In the genomic region with DNA sequence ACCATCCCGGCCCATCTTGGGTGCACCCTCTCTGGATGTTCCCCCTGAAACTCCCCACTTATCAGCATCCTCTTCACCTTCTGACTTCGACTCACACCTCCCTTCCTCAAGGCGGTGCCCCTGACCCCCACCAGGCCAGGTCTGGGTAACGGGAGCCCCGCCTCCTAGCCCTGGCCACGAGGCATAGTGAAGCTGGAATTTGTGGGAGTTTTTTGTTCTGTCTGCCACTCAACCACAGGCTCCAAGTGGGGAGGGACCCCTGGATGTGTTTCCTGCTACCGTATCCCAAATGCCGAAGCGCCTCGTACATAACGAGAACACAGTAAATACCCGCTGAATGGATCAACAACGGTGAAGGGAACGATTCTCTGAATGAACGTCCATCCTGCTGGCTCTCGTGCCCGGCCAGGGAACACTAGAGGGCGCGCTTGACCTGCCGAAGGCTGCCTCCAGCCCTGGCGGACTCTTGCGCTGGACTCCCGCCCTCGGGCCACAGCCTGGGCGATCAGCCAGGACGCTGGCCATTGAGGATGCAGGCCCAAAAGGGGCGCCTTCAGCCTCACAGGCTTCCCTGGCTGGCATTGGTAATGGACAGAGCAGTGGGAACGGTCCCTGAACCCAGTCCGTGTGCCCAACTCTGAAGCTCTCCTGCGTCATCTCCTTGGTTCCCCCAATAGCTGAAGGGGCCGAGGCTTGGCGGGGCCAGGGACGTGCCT, we compare ENCODE assay signal across 8 cellular contexts. TPM values are rescaled to one million over a fixed set of nuclear protein-coding genes. Genes with fewer than 3 reads are reported as not detected.
DNase-seq lines count a peak whose midpoint lies in the region; ATAC-seq, FAIRE-seq and TF ChIP-seq lines count a peak whose summit lies in the region.

No MANE protein-coding gene starts in this region.

- no peak overlapping the region for H3K4me3 Mint-ChIP-seq in activated T-helper 17 cell treated with anti-CD3 and anti-CD28 coated beads, Interleukin-2, amount 50 U/mL, for 72 hours

- H3K27me3 ChIP-seq in testis: no peaks in the 10 kb centered on the region

- WGBS in testis, 2 donors: 43 to 48% methylated on average over 9 to 33 of the region's 33 CpGs

- H3K9me3 Mint-ChIP-seq in activated T-helper 17 cell treated with anti-CD3 and anti-CD28 coated beads, Interleukin-2, amount 50 U/mL, for 72 hours: peaks cover 10% of the 10 kb centered on the region

- ATAC-seq in HG03354 (IDR thresholded peaks at IDR 0.05; ENCODE audit: poor library complexity, severe bottlenecking, unreplicated experiment) (peak; percentile 54), HG03378 (IDR thresholded peaks at IDR 0.05; ENCODE audit: unreplicated experiment) (no peak)
- ATAC-seq in activated T-helper 17 cell treated with anti-CD3 and anti-CD28 coated beads, Interleukin-2, amount 50 U/mL, for 72 hours (replicated peaks): peak; percentile 76

- peak; percentile 56 for DNase-seq in GDM1 (lab: John Stamatoyannopoulos, UW)
- DNase-seq in RKO (ENCODE audit: low spot score): peak; percentile 66
- DNase-seq in frontal cortex (ENCODE audit: low spot score in 2 of 2): peak; percentile 83 to 97
- peak; percentile 19 for DNase-seq in non-pigmented ciliary epithelial cell (ENCODE audit: low read depth)
- DNase-seq in testis: peak; percentile 91

- no peaks in the 10 kb centered on the region for H3K36me3 Mint-ChIP-seq in activated T-helper 17 cell treated with anti-CD3 and anti-CD28 coated beads, Interleukin-2, amount 50 U/mL, for 72 hours (ENCODE audit: low read depth)

- no peaks in the 10 kb centered on the region for H3K4me1 Mint-ChIP-seq in activated T-helper 17 cell treated with anti-CD3 and anti-CD28 coated beads, Interleukin-2, amount 50 U/mL, for 72 hours

- H3K9me3 ChIP-seq in testis: no peaks in the 10 kb centered on the region

- H3K4me1 ChIP-seq in testis: no peaks in the 10 kb centered on the region

- TF ChIP-seq POLR2A in testis (IDR thresholded peaks at IDR 0.05): no peak

- H3K27me3 Mint-ChIP-seq in activated T-helper 17 cell treated with anti-CD3 and anti-CD28 coated beads, Interleukin-2, amount 50 U/mL, for 72 hours: peaks cover 11% of the 10 kb centered on the region

- H3K36me3 ChIP-seq in testis (ENCODE audit: low read depth, missing control alignments): no peaks in the 10 kb centered on the region

- intact Hi-C loops in testis (cut with DNase I; ENCODE audit: low total_unique reads): loop anchor here (10.0 kb wide), 2 partner anchors 275 to 305 kb away; no protein-coding TSS in a partner anchor

- peak; percentile 73 to 83 (median 82) for TF ChIP-seq CTCF in testis (IDR thresholded peaks at IDR 0.05)

- no peak overlapping the region for H3K4me3 ChIP-seq in testis

- H3K27ac ChIP-seq in testis: no peak overlapping the region

- peak overlapping the region; percentile 35 for H3K27ac Mint-ChIP-seq in activated T-helper 17 cell treated with anti-CD3 and anti-CD28 coated beads, Interleukin-2, amount 50 U/mL, for 72 hours

- FAIRE-seq in frontal cortex (lab: Jason Lieb, UNC): peak; percentile 15

RNA-seq across cellular contexts. Expression of gene PHYKPL, which starts 47.3 kb away (rescaled TPM):
- total RNA-seq in activated T-helper 17 cell treated with anti-CD3 and anti-CD28 coated beads, Interleukin-2, amount 50 U/mL, for 72 hours: 100 to 1,000 TPM in 1 of 2 donors, 10 to 100 TPM in 1; 91.9 to 112 TPM
- total RNA-seq in frontal cortex (9.0 TPM), testis (100 to 1,000 TPM; 121 to 122 TPM)
- 81.7 TPM for polyA plus RNA-seq in testis (ENCODE audit: insufficient read depth, low read depth, low replicate concordance)

Comparison
In these comparisons a context has a peak if more than half of its experiments do, and no peak if none do; other contexts are left out.
1. DNase-seq: peak in every context shown above with its lines; median percentile 91 in testis; 90 in frontal cortex; 66 in RKO; 56 in GDM1; 19 in non-pigmented ciliary epithelial cell.